Comparison of ENCODE assay signal across 7 cellular contexts in the genomic region with DNA sequence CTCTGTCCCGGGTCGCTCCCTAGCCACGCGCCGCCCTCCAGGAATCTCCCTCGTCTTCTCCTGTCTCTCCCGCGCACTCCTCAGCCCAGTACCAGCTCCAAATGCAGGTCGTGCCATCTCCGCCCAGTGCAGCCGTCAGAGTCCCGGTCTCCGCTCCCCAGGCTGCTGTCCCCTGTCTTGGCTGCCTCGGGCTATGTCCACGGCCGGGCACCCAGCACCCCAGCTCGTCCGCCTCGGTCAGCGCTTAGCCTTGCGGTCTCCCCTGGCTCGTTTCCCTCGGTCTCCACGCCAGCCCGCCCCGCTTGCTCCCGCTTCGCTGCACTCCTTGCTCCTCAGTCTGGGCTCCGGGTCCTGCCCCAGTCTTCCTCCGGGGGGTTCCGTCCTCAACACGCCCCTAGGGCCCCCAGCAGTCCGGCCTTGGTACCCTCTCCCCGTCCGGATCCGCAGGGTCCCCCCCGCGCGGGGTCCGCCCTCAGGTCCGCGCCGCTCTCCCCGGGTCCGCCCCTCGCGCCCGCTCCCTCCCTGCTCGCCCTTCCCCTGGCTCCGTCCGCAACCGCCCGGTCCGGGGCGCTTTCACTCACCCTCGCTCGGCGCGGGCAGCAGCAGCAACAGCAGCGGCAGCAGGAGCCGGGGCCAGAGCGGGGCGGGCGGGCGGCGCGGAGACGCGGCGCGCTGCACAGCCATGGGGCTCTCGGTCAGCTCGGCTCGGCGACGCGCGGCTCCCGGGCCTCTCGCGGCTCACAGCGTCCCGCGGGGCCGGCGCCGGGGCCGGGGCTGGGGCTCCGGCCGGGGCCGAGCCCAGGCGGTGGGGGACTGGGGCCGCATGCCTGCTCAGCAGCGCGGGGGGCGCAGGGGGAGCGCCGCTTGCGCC. TPM values are rescaled to one million over a fixed set of nuclear protein-coding genes. Genes with fewer than 3 reads are reported as not detected.
DNase-seq lines count a peak whose midpoint lies in the region; ATAC-seq lines count a peak whose summit lies in the region.

No MANE protein-coding gene starts in this region.

- ATAC-seq in esophagus mucosa, result peak; percentile 36
- no peak for ATAC-seq in GM18861 (IDR thresholded peaks at IDR 0.05; ENCODE audit: unreplicated experiment)

- H3K79me2 ChIP-seq in GM23248 (ENCODE audit: insufficient read depth), result no peaks in the 10 kb centered on the region

- H3K4me2 ChIP-seq in GM23248 (ENCODE audit: unreplicated experiment), result peak overlapping the region; percentile 82

- H3K27ac ChIP-seq in GM23248, result no peak overlapping the region
- no peak overlapping the region for H3K27ac ChIP-seq in SJCRH30

- H2AFZ ChIP-seq in GM23248, result peak overlapping the region; percentile 68

- peak; percentile 49 for DNase-seq in GM23248
- peak; percentile 62 to 66 for DNase-seq in SJCRH30
- DNase-seq in myocyte (ENCODE audit: low read depth), result peak; percentile 35
- DNase-seq in NK-92 (lab: John Stamatoyannopoulos, UW; ENCODE audit: unreplicated experiment), result no peak
- no peak for DNase-seq in OCI-M2 (lab: John Stamatoyannopoulos, UW; ENCODE audit: unreplicated experiment)

- H3K9me3 ChIP-seq in GM23248 (ENCODE audit: low read depth), result no peaks in the 10 kb centered on the region
- no peaks in the 10 kb centered on the region for H3K9me3 ChIP-seq in SJCRH30 (replicated peaks)

- no peaks in the 10 kb centered on the region for H3K4me1 ChIP-seq in GM23248 (ENCODE audit: insufficient read depth)
- H3K4me1 ChIP-seq in SJCRH30, result 0 out of 2 replicates have a peak, but pooled peaks cover 7% of the 10 kb centered on the region

- H3F3A ChIP-seq in GM23248 (ENCODE audit: insufficient read depth), result no peaks in the 10 kb centered on the region

- H3K36me3 ChIP-seq in GM23248 (ENCODE audit: low read depth) (no peaks in the 10 kb centered on the region), SJCRH30 (no peaks in the 10 kb centered on the region)

- H3K9ac ChIP-seq in GM23248, result no peak overlapping the region

- H4K20me1 ChIP-seq in GM23248 (ENCODE audit: insufficient read depth), result no peaks in the 10 kb centered on the region

- in situ Hi-C loops in GM23248 (cut with MboI), result no loop called here

- no peaks in the 10 kb centered on the region for H3K9me2 ChIP-seq in GM23248 (ENCODE audit: insufficient read depth)

- H3K4me3 ChIP-seq in GM23248 (peak overlapping the region; percentile 69), SJCRH30 (peak overlapping the region; percentile 91)

- H3K27me3 ChIP-seq in GM23248 (replicated peaks; ENCODE audit: insufficient read depth) (peaks cover 70% of the 10 kb centered on the region), SJCRH30 (no peaks in the 10 kb centered on the region)

- 0 to 1% methylated on average over 39 to 84 of the region's 99 CpGs for WGBS in GM23248 (ENCODE audit: low coverage in 1 of 2, low lambda C conversion rate in 2 of 2, missing lambda C conversion rate in 2 of 2), 2 experiments

RNA-seq across cellular contexts. Expression of gene IGDCC3, which starts 0.5 kb away (rescaled TPM):
- total RNA-seq in GM23248 (2014; rRNA removed; shearing (Covaris generic)), result 0.13 TPM in 1 of 2 replicates, not detected in the other
- polyA plus RNA-seq in GM23248 (2016; fragmentation: Nextera tagmentation; extraction: Ambion mirVana), result 0.11 TPM in 1 of 2 replicates, not detected in the other
- 6.6 and 8.7 TPM in 2 replicates for total RNA-seq in SJCRH30 (2014; rRNA removed; shearing (Covaris generic))
- 0.08 TPM for total RNA-seq in esophagus mucosa
- 0.08 and 0.31 TPM in 2 replicates for total RNA-seq in myocyte
- polyA plus RNA-seq in myocyte (2012), result 0.04 TPM

RNA-seq across cellular contexts. Expression of gene IGDCC4, which starts 45.4 kb away (rescaled TPM):
- total RNA-seq in GM23248 (2014; rRNA removed; shearing (Covaris generic)), result 0.32 and 0.51 TPM in 2 replicates
- polyA plus RNA-seq in GM23248 (2016; fragmentation: Nextera tagmentation; extraction: Ambion mirVana), result 0.39 and 0.62 TPM in 2 replicates
- 7.3 and 8.6 TPM in 2 replicates for total RNA-seq in SJCRH30 (2014; rRNA removed; shearing (Covaris generic))
- total RNA-seq in esophagus mucosa (0.60 TPM), myocyte (24.9 and 28.9 TPM in 2 replicates)
- polyA plus RNA-seq in myocyte (2012), result 18.6 TPM

Comparison
In these comparisons a context has a peak if more than half of its experiments do, and no peak if none do; other contexts are left out.
1. DNase-seq: peak in GM23248 (single experiment), SJCRH30 (2 of 2) and myocyte (single experiment); none in NK-92 (single experiment) and OCI-M2 (single experiment).